Comparison of ENCODE assay signal across 8 cellular contexts in the genomic region with DNA sequence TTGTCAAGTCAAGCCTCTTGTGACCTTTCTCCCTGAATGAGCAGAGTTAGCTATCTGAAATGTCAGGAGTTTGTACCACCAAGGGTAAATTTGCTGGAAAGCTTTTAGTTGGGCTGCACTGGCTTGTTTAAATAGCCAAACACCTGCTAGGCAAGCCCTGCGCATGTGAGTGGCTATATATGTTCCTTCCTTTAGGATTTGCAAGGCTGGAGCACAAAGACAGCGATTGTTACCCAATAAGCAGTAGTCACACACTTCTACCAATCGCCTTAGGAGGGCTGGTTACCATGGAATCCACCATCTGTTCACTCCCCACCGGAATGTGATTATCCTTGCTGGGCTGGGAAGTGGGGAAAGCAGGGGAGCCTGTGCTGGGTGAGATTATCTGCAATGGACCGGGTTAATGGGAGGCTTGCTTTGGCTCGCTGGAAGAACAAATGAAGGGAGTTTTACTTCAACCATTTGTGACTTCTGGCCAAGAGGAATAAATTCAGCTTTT.
DNase-seq lines count a peak whose midpoint lies in the region; ATAC-seq and TF ChIP-seq lines count a peak whose summit lies in the region.

No MANE protein-coding gene starts in this region.

- intact Hi-C loops in lower lobe of right lung (cut with DNase I), result no loop called here
- intact Hi-C loops in CD4-positive, alpha-beta memory T cell (cut with micrococcal nuclease), result no loop called here

- DNase-seq in GM04504 (ENCODE audit: low read depth) (peak; percentile 16), NCI-H460 (ENCODE audit: extremely low read depth, low read depth) (peak; percentile 30), lower lobe of right lung (no peak)
- no peak for DNase-seq in activated CD8-positive, alpha-beta T cell treated with anti-CD3 and anti-CD28 coated beads, Interleukin-2, amount 10 ng/mL, durations not matched to agents 7 days and 5 days
- no peak for DNase-seq in activated effector memory CD4-positive, alpha-beta T cell treated with Interleukin-2 at 50 U/mL for 16 hours
- DNase-seq in CD4-positive, alpha-beta memory T cell, result no peak
- DNase-seq in stimulated activated CD4-positive, alpha-beta T cell treated with anti-CD3 and anti-CD28 coated beads, Interleukin-4, amount 100 ng/mL, for 4 hours, result no peak

- WGBS in ectodermal cell, 2 experiments, result 0% methylated on average over 6 of the region's 6 CpGs

- CTCF ChIA-PET in activated CD8-positive, alpha-beta T cell treated with anti-CD3 and anti-CD28 coated beads, Interleukin-2, amount 10 ng/mL, durations not matched to agents 7 days and 5 days (lab: Charles Lee), result no interaction called here
- CTCF ChIA-PET in CD4-positive, alpha-beta memory T cell (lab: Charles Lee; ENCODE audit: partially characterized antibody), result no interaction called here

- H3K4me1 Mint-ChIP-seq in activated CD8-positive, alpha-beta T cell treated with anti-CD3 and anti-CD28 coated beads, Interleukin-2, amount 10 ng/mL, durations not matched to agents 7 days and 5 days (ENCODE audit: low read depth), result peaks cover 7% of the 10 kb centered on the region
- H3K4me1 Mint-ChIP-seq in CD4-positive, alpha-beta memory T cell, result peaks cover 0 to 2% (median 0%) of the 10 kb centered on the region in 4 donors

- no peaks in the 10 kb centered on the region for H3K27me3 ChIP-seq in ectodermal cell (ENCODE audit: control insufficient read depth, insufficient read depth, low read length, poor library complexity, severe bottlenecking)
- H3K27me3 ChIP-seq in lower lobe of right lung (ENCODE audit: low read depth), result no peaks in the 10 kb centered on the region
- H3K27me3 ChIP-seq in CD4-positive, alpha-beta memory T cell (ENCODE audit: insufficient read depth, low read length), result no peaks in the 10 kb centered on the region

- no peak overlapping the region for H3K4me3 Mint-ChIP-seq in activated CD8-positive, alpha-beta T cell treated with anti-CD3 and anti-CD28 coated beads, Interleukin-2, amount 10 ng/mL, durations not matched to agents 7 days and 5 days
- H3K4me3 Mint-ChIP-seq in CD4-positive, alpha-beta memory T cell, result no peak overlapping the region

- H3K4me1 ChIP-seq in ectodermal cell (ENCODE audit: control insufficient read depth, insufficient read depth, low read length) (peaks cover 30% of the 10 kb centered on the region), lower lobe of right lung (peaks cover 61% of the 10 kb centered on the region)
- peaks cover 3% of the 10 kb centered on the region for H3K4me1 ChIP-seq in CD4-positive, alpha-beta memory T cell (ENCODE audit: insufficient read depth, low read length)

- H3K9me3 ChIP-seq in ectodermal cell (ENCODE audit: control insufficient read depth, low read length) (no peaks in the 10 kb centered on the region), lower lobe of right lung (no peaks in the 10 kb centered on the region)
- no peaks in the 10 kb centered on the region for H3K9me3 ChIP-seq in CD4-positive, alpha-beta memory T cell (ENCODE audit: control insufficient read depth in 1 of 2, low read length in 2 of 2)

- POLR2A ChIA-PET in activated CD8-positive, alpha-beta T cell treated with anti-CD3 and anti-CD28 coated beads, Interleukin-2, amount 10 ng/mL, durations not matched to agents 7 days and 5 days (lab: Charles Lee), result no interaction called here
- POLR2A ChIA-PET in CD4-positive, alpha-beta memory T cell (lab: Charles Lee; ENCODE audit: partially characterized antibody), result no interaction called here

- H3K27ac Mint-ChIP-seq in activated CD8-positive, alpha-beta T cell treated with anti-CD3 and anti-CD28 coated beads, Interleukin-2, amount 10 ng/mL, durations not matched to agents 7 days and 5 days, result no peak overlapping the region
- no peak overlapping the region for H3K27ac Mint-ChIP-seq in CD4-positive, alpha-beta memory T cell

- TF ChIP-seq CTCF in lower lobe of right lung (IDR thresholded peaks at IDR 0.05), result no peak

- H3K36me3 Mint-ChIP-seq in activated CD8-positive, alpha-beta T cell treated with anti-CD3 and anti-CD28 coated beads, Interleukin-2, amount 10 ng/mL, durations not matched to agents 7 days and 5 days (ENCODE audit: low read depth), result no peaks in the 10 kb centered on the region
- no peaks in the 10 kb centered on the region for H3K36me3 Mint-ChIP-seq in CD4-positive, alpha-beta memory T cell

- H3K4me3 ChIP-seq in ectodermal cell (ENCODE audit: insufficient read depth, low read depth, low read length) (peak overlapping the region; percentile 61), lower lobe of right lung (peak overlapping the region; percentile 27)
- H3K4me3 ChIP-seq in CD4-positive, alpha-beta memory T cell (ENCODE audit: low read length in 2 of 2), result no peak overlapping the region

- peak; percentile 65 to 66 for ATAC-seq in lower lobe of right lung
- no peak for ATAC-seq in activated CD8-positive, alpha-beta T cell treated with anti-CD3 and anti-CD28 coated beads, Interleukin-2, amount 10 ng/mL, durations not matched to agents 7 days and 5 days

- H3K27me3 Mint-ChIP-seq in activated CD8-positive, alpha-beta T cell treated with anti-CD3 and anti-CD28 coated beads, Interleukin-2, amount 10 ng/mL, durations not matched to agents 7 days and 5 days (ENCODE audit: low read depth), result peaks cover 4% of the 10 kb centered on the region
- peaks cover 0 to 1% of the 10 kb centered on the region in 2 donors for H3K27me3 Mint-ChIP-seq in CD4-positive, alpha-beta memory T cell

- H3K27ac ChIP-seq in ectodermal cell (ENCODE audit: insufficient read depth, low read depth, low read length, poor library complexity, severe bottlenecking), result peak overlapping the region; percentile 93
- peak overlapping the region; percentile 53 for H3K27ac ChIP-seq in lower lobe of right lung
- no peak overlapping the region for H3K27ac ChIP-seq in CD4-positive, alpha-beta memory T cell (ENCODE audit: low read depth, low read length)

- H3K9me3 Mint-ChIP-seq in activated CD8-positive, alpha-beta T cell treated with anti-CD3 and anti-CD28 coated beads, Interleukin-2, amount 10 ng/mL, durations not matched to agents 7 days and 5 days (ENCODE audit: insufficient read depth), result no peaks in the 10 kb centered on the region
- H3K9me3 Mint-ChIP-seq in CD4-positive, alpha-beta memory T cell, result no peaks in the 10 kb centered on the region

- no peaks in the 10 kb centered on the region for H3K36me3 ChIP-seq in ectodermal cell (ENCODE audit: control insufficient read depth, insufficient read depth, low read length)
- H3K36me3 ChIP-seq in lower lobe of right lung, result no peaks in the 10 kb centered on the region
- no peaks in the 10 kb centered on the region for H3K36me3 ChIP-seq in CD4-positive, alpha-beta memory T cell (ENCODE audit: insufficient read depth, low read length)

Comparison
In these comparisons a context has a peak if more than half of its experiments do, and no peak if none do; other contexts are left out.
1. DNase-seq: peak in GM04504 (single experiment) and NCI-H460 (single experiment); none in lower lobe of right lung (single experiment), activated CD8-positive, alpha-beta T cell treated with anti-CD3 and anti-CD28 coated beads, Interleukin-2, amount 10 ng/mL, durations not matched to agents 7 days and 5 days (single experiment), activated effector memory CD4-positive, alpha-beta T cell treated with Interleukin-2 at 50 U/mL for 16 hours (single experiment), CD4-positive, alpha-beta memory T cell (0 of 5) and stimulated activated CD4-positive, alpha-beta T cell treated with anti-CD3 and anti-CD28 coated beads, Interleukin-4, amount 100 ng/mL, for 4 hours (0 of 2).
2. H3K4me3 ChIP-seq: peak in ectodermal cell (single experiment) and lower lobe of right lung (single experiment); none in CD4-positive, alpha-beta memory T cell (0 of 2).